In the genomic region with DNA sequence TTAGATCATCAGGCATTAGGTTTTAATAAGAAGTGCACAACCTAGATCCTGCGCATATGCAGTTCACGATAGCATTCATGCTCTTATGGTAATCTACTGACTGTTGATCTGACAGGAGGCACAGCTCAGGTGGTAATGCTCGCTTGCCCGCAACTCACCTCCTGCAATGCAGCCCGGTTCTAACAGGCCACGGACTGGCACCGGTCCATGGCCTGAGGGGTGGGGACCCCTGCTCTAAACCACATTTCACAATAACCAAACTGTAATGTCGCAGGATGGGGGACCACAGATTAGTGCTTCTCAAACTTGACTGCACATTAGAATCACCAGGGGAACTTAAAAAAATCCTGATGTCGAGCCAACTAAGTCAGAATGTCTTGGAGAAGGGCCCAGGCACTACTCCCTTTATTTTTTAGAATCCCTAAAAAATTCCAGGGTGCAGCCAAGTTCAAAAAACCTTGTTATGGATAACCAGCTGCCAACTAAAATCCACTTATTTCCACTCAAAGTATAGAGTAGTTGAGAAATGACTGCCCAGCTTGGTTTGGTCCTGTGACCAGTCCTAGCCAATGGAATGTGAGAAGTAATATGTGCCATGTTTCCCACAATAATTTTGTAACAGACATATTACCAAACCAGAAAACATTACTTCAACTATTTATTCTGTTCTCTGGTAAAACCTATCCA, we compare ENCODE assay signal across 17 cellular contexts. TPM values are rescaled to one million over a fixed set of nuclear protein-coding genes. Genes with fewer than 3 reads are reported as not detected.
DNase-seq lines count a peak whose midpoint lies in the region; ATAC-seq and TF ChIP-seq lines count a peak whose summit lies in the region.
"Had no signal": no experiment of that assay in that cellular context is flagged by ENCODE, and none has a peak within 500 bp of the region (broad histone marks: within the 10 kb centered on the region; RNA-seq: fewer than 3 reads in every experiment).

No MANE protein-coding gene starts in this region.

- no peaks in the 10 kb centered on the region for H3K27me3 ChIP-seq in right atrium auricular region
- no peaks in the 10 kb centered on the region for H3K27me3 ChIP-seq in gastroesophageal sphincter
- no peaks in the 10 kb centered on the region for H3K27me3 ChIP-seq in subcutaneous abdominal adipose tissue (ENCODE audit: control insufficient read depth in 5 of 5, insufficient read depth in 4 of 5, low read length in 5 of 5)
- H3K27me3 ChIP-seq: right lobe of liver had no signal

- H3K9me3 ChIP-seq in right atrium auricular region (no peaks in the 10 kb centered on the region), gastroesophageal sphincter (no peaks in the 10 kb centered on the region), subcutaneous abdominal adipose tissue (ENCODE audit: control insufficient read depth in 5 of 5, low read length in 5 of 5) (no peaks in the 10 kb centered on the region)
- H3K9me3 ChIP-seq: A549, right lobe of liver had no signal

- no peak for TF ChIP-seq CTCF in right atrium auricular region (IDR thresholded peaks at IDR 0.05)
- no peak for TF ChIP-seq CTCF in gastroesophageal sphincter (IDR thresholded peaks at IDR 0.05)

- ATAC-seq in Right ventricle myocardium inferior (no peak), gastroesophageal sphincter (no peak), left lobe of liver (no peak)
- ATAC-seq: A549, left colon, right lobe of liver had no signal

- no peak for TF ChIP-seq EP300 in gastroesophageal sphincter (IDR thresholded peaks at IDR 0.05)

- DNase-seq in Right ventricle myocardium inferior (ENCODE audit: missing footprints) (peak; percentile 57), right atrium auricular region (ENCODE audit: low spot score) (no peak), amniotic epithelial cell (ENCODE audit: low read depth) (peak; percentile 29), left lobe of liver (ENCODE audit: low spot score) (no peak), NCI-H1092 (lab: John Stamatoyannopoulos, UW) (no peak), dermis blood vessel endothelial cell (no peak)
- DNase-seq: activated gamma-delta T cell treated with Interleukin-2 at 50 U/mL for 16 hours; H7; left colon; naive B cell; NCI-H146; NCI-H510A; right lobe of liver; stimulated activated CD4-positive, alpha-beta T cell treated with anti-CD3 and anti-CD28 coated beads, Interleukin-4, amount 100 ng/mL, for 1 hour had no signal

- H3K4me1 ChIP-seq in right atrium auricular region (peaks cover 0 to 33% of the 10 kb centered on the region in 2 donors), gastroesophageal sphincter (peaks cover 10 to 58% (median 18%) of the 10 kb centered on the region in 3 donors), subcutaneous abdominal adipose tissue (ENCODE audit: control insufficient read depth in 5 of 5, insufficient read depth in 5 of 5, low read length in 5 of 5) (peaks cover 3 to 44% (median 41%) of the 10 kb centered on the region in 5 donors)

- H3K4me3 ChIP-seq in right atrium auricular region (no peak overlapping the region), gastroesophageal sphincter (no peak overlapping the region), subcutaneous abdominal adipose tissue (ENCODE audit: low read depth in 1 of 5, low read length in 5 of 5) (peak overlapping the region in 3 of 5 donors; percentile 13 to 28 (median 27))
- H3K4me3 ChIP-seq: A549, right lobe of liver had no signal

- H3K36me3 ChIP-seq in right atrium auricular region (no peaks in the 10 kb centered on the region), gastroesophageal sphincter (no peaks in the 10 kb centered on the region), subcutaneous abdominal adipose tissue (ENCODE audit: control insufficient read depth in 5 of 5, insufficient read depth in 5 of 5, low read length in 5 of 5) (peaks cover 0 to 4% (median 0%) of the 10 kb centered on the region in 5 donors)
- H3K36me3 ChIP-seq: right lobe of liver had no signal

- intact Hi-C loops in Right ventricle myocardium inferior (cut with DNase I): loop anchor here (5.0 to 10.0 kb wide), 4 partner anchors 149 to 1244 kb away; a partner anchor contains a TSS

- WGBS in gastroesophageal sphincter (ENCODE audit: low coverage in 1 of 2), 2 donors: 67% methylated on average over 7 of the region's 9 CpGs; no CpG with 5 or more reads in 1 of the 2 donors

- H3K9ac ChIP-seq in subcutaneous abdominal adipose tissue (ENCODE audit: low read length in 5 of 5): no peak overlapping the region

- H3K27ac ChIP-seq in right atrium auricular region (no peak overlapping the region), gastroesophageal sphincter (peak overlapping the region in 3 of 4 donors; percentile 2 to 32 (median 6)), subcutaneous abdominal adipose tissue (ENCODE audit: low read depth, low read length) (peak overlapping the region; percentile 89)
- H3K27ac ChIP-seq: A549, right lobe of liver had no signal

- TF ChIP-seq POLR2A in gastroesophageal sphincter (IDR thresholded peaks at IDR 0.05): no peak

RNA-seq across cellular contexts. Expression of a gene that starts 3.1 kb away (rescaled TPM):
- total RNA-seq in Right ventricle myocardium inferior (10.9 TPM), right atrium auricular region (10 to 100 TPM in 1 of 2 donors, 1 to 10 TPM in 1; 9.7 to 12.7 TPM), gastroesophageal sphincter (10 to 100 TPM; 12.4 to 34.2 (median 22.2) TPM), left lobe of liver (5.4 TPM), dermis blood vessel endothelial cell (15.5 and 16.8 TPM in 2 replicates)

Comparison
In these comparisons a context has a peak if more than half of its experiments do, and no peak if none do; other contexts are left out.
1. DNase-seq: peak in Right ventricle myocardium inferior (single experiment) and amniotic epithelial cell (single experiment); none in right atrium auricular region (single experiment), left lobe of liver (single experiment), NCI-H1092 (single experiment) and dermis blood vessel endothelial cell (single experiment).
2. H3K27ac ChIP-seq: peak in gastroesophageal sphincter (3 of 4) and subcutaneous abdominal adipose tissue (single experiment); none in right atrium auricular region (0 of 2).
3. H3K4me3 ChIP-seq: peak in subcutaneous abdominal adipose tissue (3 of 5); none in right atrium auricular region (0 of 2) and gastroesophageal sphincter (0 of 2).